In genomic region chr10:100347568-100348195, GRCh38 we compare ENCODE assay signal across 9 cellular contexts. TPM values are rescaled to one million over a fixed set of nuclear protein-coding genes. Genes with fewer than 3 reads are reported as not detected.
DNase-seq lines count a peak whose midpoint lies in the region; ATAC-seq, FAIRE-seq and TF ChIP-seq lines count a peak whose summit lies in the region.
"Had no signal": no experiment of that assay in that cellular context is flagged by ENCODE, and none has a peak within 500 bp of the region (broad histone marks: within the 10 kb centered on the region; RNA-seq: fewer than 3 reads in every experiment).

No MANE protein-coding gene starts in this region.

- H3K9ac ChIP-seq in parathyroid adenoma = peak overlapping the region; percentile 46

- H3K79me2 ChIP-seq in parathyroid adenoma = no peaks in the 10 kb centered on the region

- H3K27ac Mint-ChIP-seq in T-helper 17 cell = no peak overlapping the region

- peaks cover 2% of the 10 kb centered on the region for H3K36me3 Mint-ChIP-seq in T-helper 17 cell (ENCODE audit: low read depth)

- DNase-seq in A549 (ENCODE audit: low read depth in 1 of 2, low spot score in 1 of 2) = no peak
- no peak for DNase-seq in T-helper 17 cell
- DNase-seq in foreskin fibroblast = no peak
- no peak for DNase-seq in NCI-H2029 (lab: John Stamatoyannopoulos, UW)

- H3K27me3 ChIP-seq in parathyroid adenoma (ENCODE audit: control insufficient read depth, insufficient read depth, low read length) = no peaks in the 10 kb centered on the region

- ATAC-seq in A549 (peak; percentile 6 to 12; a peak in 5 of 6 replicates), GM19455 (IDR thresholded peaks at IDR 0.05; ENCODE audit: unreplicated experiment) (peak; percentile 6), T-helper 17 cell (no peak), GM19395 (IDR thresholded peaks at IDR 0.05; ENCODE audit: unreplicated experiment) (no peak), HG02852 (IDR thresholded peaks at IDR 0.05; ENCODE audit: unreplicated experiment) (no peak)

- TF ChIP-seq CTCF in A549 (IDR thresholded peaks at IDR 0.05) (no peak), foreskin fibroblast (IDR thresholded peaks at IDR 0.05; ENCODE audit: low read depth, low read length) (no peak), parathyroid adenoma (IDR thresholded peaks at IDR 0.05) (no peak)

- WGBS in A549 (ENCODE audit: missing lambda C conversion rate) = under 1% methylated on average over 30 of the region's 32 CpGs

- H3K27me3 Mint-ChIP-seq in T-helper 17 cell = peaks cover 26% of the 10 kb centered on the region

- H3K9me3 ChIP-seq in A549 = no peaks in the 10 kb centered on the region
- H3K9me3 ChIP-seq in T-helper 17 cell (ENCODE audit: control insufficient read depth, low read length, poor library complexity, severe bottlenecking) = no peaks in the 10 kb centered on the region
- no peaks in the 10 kb centered on the region for H3K9me3 ChIP-seq in parathyroid adenoma (ENCODE audit: control insufficient read depth, low read length)

- H3K4me3 ChIP-seq in A549 (peak overlapping the region; percentile 99), foreskin fibroblast (ENCODE audit: low read depth in 1 of 2, low read length in 2 of 2) (peak overlapping the region; percentile 83 to 91), parathyroid adenoma (ENCODE audit: low read depth, low read length) (peak overlapping the region; percentile 84)

- H2AFZ ChIP-seq in parathyroid adenoma = peak overlapping the region; percentile 87

- FAIRE-seq in A549 (lab: Jason Lieb, UNC) = no peak
- FAIRE-seq: islet of Langerhans had no signal

- TF ChIP-seq EP300 in A549 (IDR thresholded peaks at IDR 0.05) = no peak

- H3K4me1 ChIP-seq in A549 (peaks cover 60% of the 10 kb centered on the region), parathyroid adenoma (peaks cover 7% of the 10 kb centered on the region)

- CTCF ChIA-PET in A549 (lab: Yijun Ruan, JAX) = interaction anchor here (0.8 to 28.5 kb wide), 10 partner anchors 9 to 166 kb away, joined by 3 to 534 read pairs (median 8); partner anchors contain the start of gene SEC31B

- H3K4me3 Mint-ChIP-seq in T-helper 17 cell = peak overlapping the region; percentile 90

- no peaks in the 10 kb centered on the region for H3K36me3 ChIP-seq in parathyroid adenoma (ENCODE audit: control insufficient read depth, insufficient read depth, low read length)

- TF ChIP-seq RAD21 in A549 (conservative IDR thresholded peaks at IDR 0.05 in 1 of 2, IDR thresholded peaks at IDR 0.05 in 1 of 2) = no peak

- H3K4me1 Mint-ChIP-seq in T-helper 17 cell = peaks cover 22% of the 10 kb centered on the region

- no peak for TF ChIP-seq POLR2A in A549 (IDR thresholded peaks at IDR 0.05; ENCODE audit: low read length)

- POLR2A ChIA-PET in A549 (lab: Yijun Ruan, JAX) = interaction anchor here (1.3 to 7.6 kb wide), 9 partner anchors 7 to 135 kb away, joined by 3 to 143 read pairs (median 9); partner anchors contain the start of genes BLOC1S2 and PKD2L1

- peak overlapping the region; percentile 88 for H3K4me2 ChIP-seq in A549
- H3K4me2 ChIP-seq in parathyroid adenoma (ENCODE audit: low read length) = peak overlapping the region; percentile 80

- H3K27ac ChIP-seq in A549 = peak overlapping the region; percentile 99
- peak overlapping the region; percentile 42 for H3K27ac ChIP-seq in parathyroid adenoma

TF ChIP-seq in A549, 52 proteins besides CTCF, POLR2A, EP300 and RAD21:
- TF ChIP-seq, protein P1, sequence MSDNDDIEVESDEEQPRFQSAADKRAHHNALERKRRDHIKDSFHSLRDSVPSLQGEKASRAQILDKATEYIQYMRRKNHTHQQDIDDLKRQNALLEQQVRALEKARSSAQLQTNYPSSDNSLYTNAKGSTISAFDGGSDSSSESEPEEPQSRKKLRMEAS (IDR thresholded peaks at IDR 0.05) = peak; percentile 38; the same call in 1 of the 2 replicates
- no peak for TF ChIP-seq FOXS1 (CRISPR knock-in tag; IDR thresholded peaks at IDR 0.05)

RNA-seq across cellular contexts. Expression of gene SCD, which starts 0.6 kb away (rescaled TPM):
- polyA plus RNA-seq in A549 (2011; rRNA removed) (329 and 348 TPM in 2 replicates), A549 (2017; fragmentation: RNase III; extraction: RNeasy Plus Mini Kit Qiagen cat#74134 plus additional on column Dnase treatment) (157 to 496 TPM (median 416 TPM) in 3 replicates)
- polyA plus RNA-seq in A549 (2012; cell fraction: cytosol; rRNA removed) = 66.6 and 81.4 TPM in 2 replicates
- 73.4 and 80.0 TPM in 2 replicates for polyA plus RNA-seq in A549 (2012; cell fraction: nucleus; rRNA removed)
- polyA minus RNA-seq in A549 (2011; rRNA and poly(A)+ RNA removed) = 331 and 353 TPM in 2 replicates
- total RNA-seq in T-helper 17 cell = 1 to 10 TPM in 1 of 2 donors, under 1 TPM in 1; 0.77 to 1.5 TPM

RNA-seq across cellular contexts. Expression of gene PKD2L1, which starts 17.7 kb away (rescaled TPM):
- polyA plus RNA-seq in A549 (2011; rRNA removed) (0.06 and 0.26 TPM in 2 replicates), A549 (2017; fragmentation: RNase III; extraction: RNeasy Plus Mini Kit Qiagen cat#74134 plus additional on column Dnase treatment) (0.08 to 0.11 TPM (median 0.10 TPM) in 3 replicates)
- 0.01 TPM in 1 of 2 replicates, not detected in the other for polyA plus RNA-seq in A549 (2012; cell fraction: cytosol; rRNA removed)
- polyA plus RNA-seq in A549 (2012; cell fraction: nucleus; rRNA removed) = 0.04 TPM in 1 of 2 replicates, not detected in the other
- polyA minus RNA-seq in A549 (2011; rRNA and poly(A)+ RNA removed) = 0.24 TPM in 1 of 2 replicates, not detected in the other
- total RNA-seq in T-helper 17 cell = under 1 TPM in 1 of 2 donors, not detected in 1; 0.80 TPM

Comparison
In these comparisons a context has a peak if more than half of its experiments do, and no peak if none do; other contexts are left out.
1. ATAC-seq: peak in A549 (2 of 2) and GM19455 (single experiment); none in T-helper 17 cell (single experiment), GM19395 (single experiment) and HG02852 (single experiment).
2. Peak in every context shown above with its lines, with median percentiles within 50 percentile points of each other: H3K4me3 ChIP-seq.